In the genomic region with DNA sequence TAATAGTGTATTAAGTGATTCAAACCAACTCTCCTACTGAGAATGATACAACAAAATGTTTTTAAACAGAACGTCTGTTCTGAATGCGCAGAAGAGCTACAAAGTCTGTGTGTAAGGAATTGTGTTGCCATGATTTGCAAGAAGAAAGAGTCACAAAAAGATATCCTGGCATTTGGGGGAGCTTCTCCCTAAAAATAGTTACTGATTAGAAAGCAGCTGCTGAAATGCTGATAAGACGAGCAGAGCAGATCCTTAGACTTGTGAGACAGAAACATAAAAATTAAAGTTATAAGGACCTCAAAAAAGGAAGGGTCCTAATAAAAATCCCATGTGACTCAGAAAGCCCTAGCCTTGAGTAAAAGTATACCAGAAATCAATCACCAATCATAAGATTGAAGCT, we compare ENCODE assay signal across 38 cellular contexts. TPM values are rescaled to one million over a fixed set of nuclear protein-coding genes. Genes with fewer than 3 reads are reported as not detected.
"Had no signal": no experiment of that assay in that cellular context is flagged by ENCODE, and none has a peak within 500 bp of the region (broad histone marks: within the 10 kb centered on the region; RNA-seq: fewer than 3 reads in every experiment).

No MANE protein-coding gene starts in this region.

- H3K27me3 Mint-ChIP-seq: activated B cell treated with CpG ODN at 0.5 μM for 24 hours; activated CD8-positive, alpha-beta T cell treated with anti-CD3 and anti-CD28 coated beads for 36 hours; activated naive CD4-positive, alpha-beta T cell treated with anti-CD3 and anti-CD28 coated beads, Interleukin-2, amount 50 U/mL, for 24 hours; activated naive CD8-positive, alpha-beta T cell treated with anti-CD3 and anti-CD28 coated beads for 36 hours; T-helper 17 cell had no signal

- H3K36me3 ChIP-seq: adrenal gland, colonic mucosa, esophagus squamous epithelium, gastroesophageal sphincter, WERI-Rb-1 had no signal

- H3K4me3 Mint-ChIP-seq: activated B cell treated with CpG ODN at 0.5 μM for 24 hours; activated CD8-positive, alpha-beta memory T cell treated with anti-CD3 and anti-CD28 coated beads, Interleukin-2, amount 10 ng/mL, durations not matched to agents 7 days and 5 days; activated CD8-positive, alpha-beta T cell treated with anti-CD3 and anti-CD28 coated beads for 36 hours; activated naive CD4-positive, alpha-beta T cell treated with anti-CD3 and anti-CD28 coated beads for 36 hours; activated naive CD4-positive, alpha-beta T cell treated with anti-CD3 and anti-CD28 coated beads, Interleukin-2, amount 50 U/mL, for 24 hours; activated naive CD8-positive, alpha-beta T cell treated with anti-CD3 and anti-CD28 coated beads for 36 hours; activated naive CD8-positive, alpha-beta T cell treated with anti-CD3 and anti-CD28 coated beads, Interleukin-2, amount 50 U/mL, for 24 hours; activated T-helper 1 cell treated with anti-CD3 and anti-CD28 coated beads, Interleukin-12 subunit alpha, Interleukin-12 subunit beta, Interleukin-2, Interleukin-4 antibody, amounts not matched to agents 30 ng/mL and 10 ng/mL and 1 ng/mL, durations not matched to agents 14 hours and 24 hours and 36 hours; T-helper 17 cell; T-helper 2 cell treated with Interferon-gamma antibody and Interleukin-4, amounts not matched to agents 5 μg/mL and 100 μg/mL, for 36 hours had no signal

- H3K4me1 ChIP-seq: adrenal gland, body of pancreas, colonic mucosa, esophagus squamous epithelium, gastroesophageal sphincter had no signal

- H3K27ac ChIP-seq: adrenal gland, body of pancreas, colonic mucosa, epithelial cell of prostate, esophagus squamous epithelium, gastroesophageal sphincter, WERI-Rb-1 had no signal

- H3K36me3 Mint-ChIP-seq: activated CD8-positive, alpha-beta memory T cell treated with anti-CD3 and anti-CD28 coated beads, Interleukin-2, amount 10 ng/mL, durations not matched to agents 7 days and 5 days had no signal

- FAIRE-seq: endometrium, endothelial cell of umbilical vein had no signal

- H3K4me3 ChIP-seq: adrenal gland, body of pancreas, colonic mucosa, esophagus squamous epithelium, gastroesophageal sphincter had no signal

- H3K27me3 ChIP-seq: adrenal gland, body of pancreas, colonic mucosa, esophagus squamous epithelium, gastroesophageal sphincter had no signal

- H3K9me3 ChIP-seq: adrenal gland, body of pancreas, colonic mucosa, esophagus squamous epithelium, gastroesophageal sphincter had no signal

- ATAC-seq: activated CD4-positive, CD25-positive, alpha-beta regulatory T cell treated with anti-CD3 and anti-CD28 coated beads, Interleukin-2, amount 50 U/mL, for 24 hours; activated CD8-positive, alpha-beta memory T cell treated with anti-CD3 and anti-CD28 coated beads, Interleukin-2, amount 10 ng/mL, durations not matched to agents 7 days and 5 days; activated CD8-positive, alpha-beta T cell treated with anti-CD3 and anti-CD28 coated beads for 36 hours; activated naive CD8-positive, alpha-beta T cell treated with anti-CD3 and anti-CD28 coated beads, Interleukin-2, amount 50 U/mL, for 24 hours; body of pancreas; gastroesophageal sphincter; T-helper 17 cell had no signal

- DNase-seq: activated B cell treated with CpG ODN at 0.5 μM for 24 hours; activated CD4-positive, alpha-beta T cell treated with anti-CD3 and anti-CD28 coated beads for 48 hours; activated CD4-positive, alpha-beta T cell treated with anti-CD3 and anti-CD28 coated beads, Interleukin-2, amount 50 U/mL, for 1 hour; activated CD4-positive, alpha-beta T cell treated with anti-CD3 and anti-CD28 coated beads, Interleukin-2, amount 50 U/mL, for 48 hours; activated CD8-positive, alpha-beta memory T cell treated with anti-CD3 and anti-CD28 coated beads, Interleukin-2, amount 10 ng/mL, durations not matched to agents 7 days and 5 days; activated CD8-positive, alpha-beta memory T cell treated with anti-CD3 and anti-CD28 coated beads, Interleukin-2, amount 50 U/mL, for 4 hours; activated CD8-positive, alpha-beta T cell treated with anti-CD3 and anti-CD28 coated beads for 36 hours; activated effector memory CD4-positive, alpha-beta T cell treated with anti-CD3 and anti-CD28 coated beads, Interleukin-2, amount 50 U/mL, for 16 hours; activated naive CD4-positive, alpha-beta T cell treated with anti-CD3 and anti-CD28 coated beads for 36 hours; activated naive CD8-positive, alpha-beta T cell treated with anti-CD3 and anti-CD28 coated beads for 36 hours; activated naive CD8-positive, alpha-beta T cell treated with anti-CD3 and anti-CD28 coated beads, Interleukin-2, amount 50 U/mL, for 24 hours; activated T-cell treated with anti-CD3 and anti-CD28 coated beads, Interleukin-2, amount 50 U/mL, for 1 hour; activated T-cell treated with anti-CD3 and anti-CD28 coated beads, Interleukin-2, amount 50 U/mL, for 48 hours; adrenal gland; amygdala; aorta; body of pancreas; central memory CD4-positive, alpha-beta T cell; cerebellar nuclear complex; colonic mucosa; effector CD8-positive, alpha-beta T cell; esophagus squamous epithelium; foreskin melanocyte; T-helper 1 cell; T-helper 17 cell; T1000; WERI-Rb-1 had no signal

- H3K27ac Mint-ChIP-seq: activated B cell treated with CpG ODN at 0.5 μM for 24 hours; activated CD8-positive, alpha-beta memory T cell treated with anti-CD3 and anti-CD28 coated beads, Interleukin-2, amount 10 ng/mL, durations not matched to agents 7 days and 5 days; activated CD8-positive, alpha-beta T cell treated with anti-CD3 and anti-CD28 coated beads for 36 hours; activated naive CD4-positive, alpha-beta T cell treated with anti-CD3 and anti-CD28 coated beads for 36 hours; activated naive CD4-positive, alpha-beta T cell treated with anti-CD3 and anti-CD28 coated beads, Interleukin-2, amount 50 U/mL, for 24 hours; activated naive CD8-positive, alpha-beta T cell treated with anti-CD3 and anti-CD28 coated beads for 36 hours; activated naive CD8-positive, alpha-beta T cell treated with anti-CD3 and anti-CD28 coated beads, Interleukin-2, amount 50 U/mL, for 24 hours; activated T-helper 1 cell treated with anti-CD3 and anti-CD28 coated beads, Interleukin-12 subunit alpha, Interleukin-12 subunit beta, Interleukin-2, Interleukin-4 antibody, amounts not matched to agents 30 ng/mL and 10 ng/mL and 1 ng/mL, durations not matched to agents 14 hours and 24 hours and 36 hours; activated T-helper 2 cell treated with anti-CD3 and anti-CD28 coated beads, Interferon-gamma antibody, Interleukin-2, Interleukin-4, amounts not matched to agents 10 μg/mL and 5 μg/mL and 100 μg/mL, durations not matched to agents 14 hours and 24 hours and 36 hours; T-helper 17 cell; T-helper 2 cell treated with Interferon-gamma antibody and Interleukin-4, amounts not matched to agents 5 μg/mL and 100 μg/mL, for 36 hours had no signal

- H3K4me1 Mint-ChIP-seq: activated B cell treated with CpG ODN at 0.5 μM for 24 hours; activated CD8-positive, alpha-beta memory T cell treated with anti-CD3 and anti-CD28 coated beads, Interleukin-2, amount 10 ng/mL, durations not matched to agents 7 days and 5 days; activated naive CD4-positive, alpha-beta T cell treated with anti-CD3 and anti-CD28 coated beads, Interleukin-2, amount 50 U/mL, for 24 hours; activated naive CD8-positive, alpha-beta T cell treated with anti-CD3 and anti-CD28 coated beads for 36 hours; activated naive CD8-positive, alpha-beta T cell treated with anti-CD3 and anti-CD28 coated beads, Interleukin-2, amount 50 U/mL, for 24 hours; T-helper 17 cell had no signal

RNA-seq across cellular contexts. Expression of gene CRB1, which starts 54.9 kb away (rescaled TPM):
- total RNA-seq: activated B cell treated with CpG ODN at 0.5 μM for 24 hours; activated CD8-positive, alpha-beta memory T cell treated with anti-CD3 and anti-CD28 coated beads for 36 hours; activated CD8-positive, alpha-beta memory T cell treated with anti-CD3 and anti-CD28 coated beads, Interleukin-2, amount 10 ng/mL, durations not matched to agents 7 days and 5 days; activated CD8-positive, alpha-beta T cell treated with anti-CD3 and anti-CD28 coated beads for 36 hours; activated naive CD4-positive, alpha-beta T cell treated with anti-CD3 and anti-CD28 coated beads for 36 hours; activated naive CD8-positive, alpha-beta T cell treated with anti-CD3 and anti-CD28 coated beads for 36 hours; activated T-helper 1 cell treated with anti-CD3 and anti-CD28 coated beads, Interleukin-12 subunit alpha, Interleukin-12 subunit beta, Interleukin-2, Interleukin-4 antibody, amounts not matched to agents 30 ng/mL and 10 ng/mL and 1 ng/mL, durations not matched to agents 14 hours and 24 hours and 36 hours; activated T-helper 2 cell treated with anti-CD3 and anti-CD28 coated beads, Interferon-gamma antibody, Interleukin-2, Interleukin-4, amounts not matched to agents 10 μg/mL and 5 μg/mL and 100 μg/mL, durations not matched to agents 14 hours and 24 hours and 36 hours; endothelial cell of umbilical vein; glomerular endothelial cell had no signal
- polyA plus RNA-seq: endothelial cell of umbilical vein had no signal
